In the genomic region with DNA sequence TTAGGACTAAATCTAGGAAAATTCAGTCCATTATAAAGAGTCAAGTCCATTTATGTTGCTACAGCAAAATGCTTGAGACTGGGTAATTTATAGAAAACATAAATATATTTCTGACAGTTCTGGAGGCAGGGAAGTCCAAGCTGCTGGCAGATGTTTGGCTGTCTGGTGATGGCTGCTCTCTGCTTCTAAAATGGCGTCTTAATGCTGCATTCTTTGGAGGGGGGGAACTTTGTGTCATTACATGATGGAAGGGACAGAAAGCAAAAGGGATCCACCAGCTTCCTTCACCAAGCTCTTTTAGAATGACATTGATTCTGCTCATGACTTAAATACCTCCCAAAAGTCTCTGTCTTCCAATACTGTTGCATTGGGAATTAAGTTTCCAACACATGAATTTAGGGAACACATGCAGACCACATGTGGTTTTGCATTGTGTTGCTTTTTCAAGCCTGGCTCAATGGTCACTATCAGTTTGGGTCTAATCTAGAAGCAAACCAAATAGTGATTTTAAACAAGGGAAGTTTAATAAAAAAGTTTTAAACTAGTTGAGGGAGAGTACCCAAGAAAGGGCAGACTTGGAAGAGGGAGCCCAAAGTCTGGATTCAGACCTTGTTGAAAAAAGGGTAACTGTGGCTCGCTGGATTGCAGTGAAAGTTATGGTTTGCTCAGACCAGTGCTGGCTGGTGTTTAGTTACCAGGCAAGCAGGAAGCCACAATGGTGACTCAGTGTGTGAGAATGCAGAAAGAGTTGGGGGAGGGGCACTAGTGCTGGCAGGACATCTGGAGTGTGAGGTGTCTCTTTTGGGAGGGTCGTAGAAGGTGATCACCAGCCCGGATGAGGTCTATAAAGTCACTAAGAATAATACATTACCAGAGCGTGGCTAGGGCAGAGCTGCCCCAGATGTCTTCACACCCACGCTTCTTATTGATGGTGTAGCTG, we compare ENCODE assay signal across 9 cellular contexts. TPM values are rescaled to one million over a fixed set of nuclear protein-coding genes. Genes with fewer than 3 reads are reported as not detected.
DNase-seq lines count a peak whose midpoint lies in the region; ATAC-seq and TF ChIP-seq lines count a peak whose summit lies in the region.
"Had no signal": no experiment of that assay in that cellular context is flagged by ENCODE, and none has a peak within 500 bp of the region (broad histone marks: within the 10 kb centered on the region; RNA-seq: fewer than 3 reads in every experiment).

No MANE protein-coding gene starts in this region.

- 39 to 48% methylated on average over 6 of the region's 6 CpGs for WGBS in body of pancreas, 2 donors

- peak overlapping the region in 1 of 2 donors; percentile 68 for H3K27ac Mint-ChIP-seq in natural killer cell

- ATAC-seq in GM18858 (IDR thresholded peaks at IDR 0.05; ENCODE audit: unreplicated experiment) = peak; percentile 90
- ATAC-seq in HG02938 (IDR thresholded peaks at IDR 0.05; ENCODE audit: unreplicated experiment) = peak; percentile 89
- no peak for ATAC-seq in body of pancreas
- ATAC-seq in natural killer cell = peak; percentile 76 to 88 (median 86)

- intact Hi-C loops in body of pancreas (cut with DNase I) (no loop called here), natural killer cell (cut with micrococcal nuclease) (no loop called here)

- POLR2A ChIA-PET in BJ (lab: Charles Lee) = no interaction called here

- H3K9me3 Mint-ChIP-seq in natural killer cell = no peaks in the 10 kb centered on the region

- no peaks in the 10 kb centered on the region for H3K36me3 Mint-ChIP-seq in natural killer cell

- H3K36me3 ChIP-seq in BJ (ENCODE audit: control insufficient read depth, insufficient read depth, low read length) (no peaks in the 10 kb centered on the region), body of pancreas (replicated peaks in 1 of 2; ENCODE audit: insufficient read depth in 1 of 2, low read depth in 2 of 2) (no peaks in the 10 kb centered on the region)

- H3K4me1 Mint-ChIP-seq in natural killer cell = peaks cover 13% of the 10 kb centered on the region in 2 donors

- H3K27me3 ChIP-seq in BJ (ENCODE audit: control insufficient read depth, insufficient read depth, low read length) (no peaks in the 10 kb centered on the region), body of pancreas (no peaks in the 10 kb centered on the region)

- H3K27me3 Mint-ChIP-seq in natural killer cell (ENCODE audit: low read depth in 2 of 2) = no peaks in the 10 kb centered on the region

- TF ChIP-seq POLR2A in body of pancreas (IDR thresholded peaks at IDR 0.05) = no peak

- H3K4me3 ChIP-seq in BJ (ENCODE audit: low read depth, low read length) (no peak overlapping the region), body of pancreas (no peak overlapping the region)

- no peaks in the 10 kb centered on the region for H3K9me3 ChIP-seq in body of pancreas

- H3K4me3 Mint-ChIP-seq in natural killer cell = peak overlapping the region; percentile 14

- peak; percentile 43 for DNase-seq in BJ (ENCODE audit: low read depth)
- peak; percentile 62 for DNase-seq in NCI-H460 (ENCODE audit: extremely low read depth, low read depth)
- DNase-seq in body of pancreas = peak; percentile 10 to 18 (median 12)
- no peak for DNase-seq in natural killer cell
- no peak for DNase-seq in NCI-H1436 (lab: John Stamatoyannopoulos, UW)
- no peak for DNase-seq in NCI-H524 treated with DMSO at 0.1 percent for 48 hours (lab: John Stamatoyannopoulos, UW)

- CTCF ChIA-PET in BJ (lab: Yijun Ruan, JAX) = interaction anchor here (0.6 to 1.5 kb wide), 3 partner anchors 256 to 848 kb away, joined by 3 to 4 read pairs (median 3); no protein-coding TSS in a partner anchor

- no peak overlapping the region for H3K27ac ChIP-seq in body of pancreas

- TF ChIP-seq CTCF in BJ (IDR thresholded peaks at IDR 0.05; ENCODE audit: insufficient read depth, low read depth, low read length) (no peak), body of pancreas (IDR thresholded peaks at IDR 0.05) (no peak), natural killer cell (IDR thresholded peaks at IDR 0.05) (no peak)

- no peaks in the 10 kb centered on the region for H3K4me1 ChIP-seq in body of pancreas

RNA-seq across cellular contexts. Expression of a gene that starts 30.8 kb away (rescaled TPM):
- polyA plus RNA-seq in BJ (2011; rRNA removed) = 1.1 and 2.2 TPM in 2 replicates
- polyA minus RNA-seq in BJ (2011; rRNA and poly(A)+ RNA removed) = 0.76 and 1.2 TPM in 2 replicates
- 4.8 and 5.7 TPM in 2 replicates for total RNA-seq in NCI-H460 (2014; rRNA removed; shearing (Covaris generic))
- polyA plus RNA-seq in NCI-H460 (2014; cell fraction: nucleus; rRNA removed) = 3.4 and 7.8 TPM in 2 replicates
- total RNA-seq in body of pancreas (1 to 10 TPM in 1 of 2 donors, under 1 TPM in 1; 0.33 to 2.6 TPM), natural killer cell (1 to 10 TPM; 1.8 to 3.2 (median 2.0) TPM)

RNA-seq across cellular contexts. Expression of a gene that starts 30.8 kb away (rescaled TPM):
- polyA plus RNA-seq in BJ (2011; rRNA removed) = not detected in 2 replicates
- not detected in 2 replicates for polyA minus RNA-seq in BJ (2011; rRNA and poly(A)+ RNA removed)
- 0.46 and 0.57 TPM in 2 replicates for total RNA-seq in NCI-H460 (2014; rRNA removed; shearing (Covaris generic))
- not detected in 2 replicates for polyA plus RNA-seq in NCI-H460 (2014; cell fraction: nucleus; rRNA removed)
- total RNA-seq in body of pancreas = not detected
- not detected for total RNA-seq in natural killer cell
- total RNA-seq: T-helper 1 cell treated with Interleukin-12 subunit alpha and Interleukin-12 subunit beta and Interleukin-4 antibody, amounts not matched to agents 30 ng/mL and 1 ng/mL, for 36 hours had no signal

Comparison
In these comparisons a context has a peak if more than half of its experiments do, and no peak if none do; other contexts are left out.
1. DNase-seq: peak in BJ (single experiment), NCI-H460 (single experiment) and body of pancreas (4 of 4); none in natural killer cell (single experiment), NCI-H1436 (single experiment) and NCI-H524 treated with DMSO at 0.1 percent for 48 hours (single experiment).